ENCODE assay signal across 26 cellular contexts in the genomic region with DNA sequence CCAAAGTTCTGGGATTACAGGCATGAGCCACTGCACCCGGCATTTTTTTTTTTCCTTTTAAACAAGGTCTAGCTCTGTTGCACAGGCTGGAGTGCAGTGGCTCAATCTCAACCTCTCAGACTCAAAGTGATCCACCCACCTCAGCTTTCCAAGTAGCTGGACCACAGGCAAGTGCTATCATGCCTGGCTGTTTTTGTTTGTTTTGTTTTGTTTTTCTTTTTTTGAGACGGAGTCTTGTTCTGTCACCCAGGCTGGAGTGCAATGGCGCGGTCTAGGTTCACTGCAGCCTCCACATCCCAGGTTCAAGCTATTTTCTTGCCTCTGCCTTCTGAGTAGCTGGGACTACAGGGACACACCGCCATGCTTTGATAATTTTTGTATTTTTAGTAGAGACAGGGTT.
"Had no signal": no experiment of that assay in that cellular context is flagged by ENCODE, and none has a peak within 500 bp of the region (broad histone marks: within the 10 kb centered on the region; RNA-seq: fewer than 3 reads in every experiment).

No MANE protein-coding gene starts in this region.

- H3K4me3 Mint-ChIP-seq: immature natural killer cell; natural killer cell; neural crest cell; stimulated activated naive B cell treated with anti-CD40 and anti-IgM and Interleukin-4, amounts not matched to agents 10 μg/mL and 1 μg/mL and 100 μg/mL, for 72 hours; stimulated activated naive CD8-positive, alpha-beta T cell treated with anti-CD3 and anti-CD28 coated beads, Interleukin-15, Interleukin-2, amounts not matched to agents 100 ng/mL and 50 ng/mL, for 24 hours had no signal

- H3K4me1 Mint-ChIP-seq: immature natural killer cell, natural killer cell, neural crest cell had no signal

- ATAC-seq: left colon; left ventricle myocardium superior; lower lobe of right lung; natural killer cell; right lobe of liver; stimulated activated naive B cell treated with anti-CD40 and anti-IgM and Interleukin-4, amounts not matched to agents 10 μg/mL and 1 μg/mL and 100 μg/mL, for 72 hours had no signal

- H3K27me3 Mint-ChIP-seq: progenitor cell of endocrine pancreas; stimulated activated naive B cell treated with anti-CD40 and anti-IgM and Interleukin-4, amounts not matched to agents 10 μg/mL and 1 μg/mL and 100 μg/mL, for 72 hours; stimulated activated naive CD8-positive, alpha-beta T cell treated with anti-CD3 and anti-CD28 coated beads, Interleukin-15, Interleukin-2, amounts not matched to agents 100 ng/mL and 50 ng/mL, for 24 hours had no signal

- H3K9me3 Mint-ChIP-seq: immature natural killer cell; natural killer cell; neural crest cell; stimulated activated naive B cell treated with anti-CD40 and anti-IgM and Interleukin-4, amounts not matched to agents 10 μg/mL and 1 μg/mL and 100 μg/mL, for 72 hours; stimulated activated naive CD8-positive, alpha-beta T cell treated with anti-CD3 and anti-CD28 coated beads, Interleukin-15, Interleukin-2, amounts not matched to agents 100 ng/mL and 50 ng/mL, for 24 hours had no signal

- H3K27ac Mint-ChIP-seq: immature natural killer cell; natural killer cell; progenitor cell of endocrine pancreas; stimulated activated naive B cell treated with anti-CD40 and anti-IgM and Interleukin-4, amounts not matched to agents 10 μg/mL and 1 μg/mL and 100 μg/mL, for 72 hours; stimulated activated naive CD8-positive, alpha-beta T cell treated with anti-CD3 and anti-CD28 coated beads, Interleukin-15, Interleukin-2, amounts not matched to agents 100 ng/mL and 50 ng/mL, for 24 hours had no signal

- H3K4me1 ChIP-seq: colonic mucosa, esophagus squamous epithelium, parathyroid adenoma, right lobe of liver, vagina had no signal

- DNase-seq: colonic mucosa; dermis blood vessel endothelial cell; effector memory CD4-positive, alpha-beta T cell; erythroblast; esophagus squamous epithelium; foreskin melanocyte; hypothalamus; immature natural killer cell; islet precursor cell; kidney glomerular epithelial cell; left colon; left ventricle myocardium superior; lower lobe of right lung; natural killer cell; small intestine; stimulated activated CD4-positive, alpha-beta T cell treated with anti-CD3 and anti-CD28 coated beads, Interleukin-15, amount 100 ng/mL, for 24 hours; stimulated activated CD4-positive, alpha-beta T cell treated with anti-CD3 and anti-CD28 coated beads, Interleukin-2, amount 100 ng/mL, for 48 hours; stimulated activated naive B cell treated with anti-CD40 and anti-IgM and Interleukin-4, amounts not matched to agents 10 μg/mL and 1 μg/mL and 100 μg/mL, for 72 hours; trophoblast cell had no signal

- H3K4me3 ChIP-seq: colonic mucosa, esophagus squamous epithelium, lower lobe of right lung, right lobe of liver, suprapubic skin, vagina had no signal

- H3K27ac ChIP-seq: colonic mucosa, esophagus squamous epithelium, lower lobe of right lung, parathyroid adenoma, right lobe of liver, suprapubic skin, vagina had no signal

- H3K36me3 Mint-ChIP-seq: immature natural killer cell; natural killer cell; stimulated activated naive B cell treated with anti-CD40 and anti-IgM and Interleukin-4, amounts not matched to agents 10 μg/mL and 1 μg/mL and 100 μg/mL, for 72 hours had no signal

- H3K27me3 ChIP-seq: colonic mucosa, esophagus squamous epithelium, right lobe of liver, suprapubic skin, vagina had no signal

- H3K9me3 ChIP-seq: colonic mucosa, esophagus squamous epithelium, lower lobe of right lung, right lobe of liver, suprapubic skin, vagina had no signal

- H3K36me3 ChIP-seq: colonic mucosa, esophagus squamous epithelium, lower lobe of right lung, right lobe of liver, suprapubic skin, vagina had no signal
